Comparison of ENCODE assay signal across 9 cellular contexts in the genomic region with DNA sequence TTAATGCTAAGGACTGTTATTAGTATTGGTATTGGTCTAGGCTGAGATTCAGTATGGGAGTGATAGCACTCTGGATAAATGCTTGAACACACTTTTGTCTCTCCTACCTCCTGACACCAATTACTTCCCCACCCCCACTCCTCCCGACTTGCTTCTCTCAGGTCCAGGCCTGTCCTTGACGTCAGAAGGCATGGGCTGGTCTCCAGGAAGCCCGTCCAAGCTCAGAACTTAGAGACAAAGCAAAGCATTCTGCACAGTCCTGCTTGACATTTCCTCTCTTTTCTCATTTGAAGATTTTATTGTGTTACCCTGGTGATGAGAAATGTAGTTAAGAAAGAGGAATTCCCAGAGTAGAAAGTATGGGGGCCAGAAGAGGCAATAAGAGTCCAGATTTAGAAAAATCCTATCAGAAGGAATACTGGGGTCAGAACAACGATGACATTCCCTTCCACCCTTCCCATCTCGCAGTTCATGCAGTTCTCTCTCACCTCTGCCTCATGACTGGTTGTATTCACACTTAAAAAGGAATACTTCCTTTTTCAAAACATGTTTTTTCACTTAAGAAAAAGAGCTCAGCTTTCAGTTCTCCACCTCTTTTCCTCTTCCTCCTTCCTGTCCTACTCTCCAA. TPM values are rescaled to one million over a fixed set of nuclear protein-coding genes. Genes with fewer than 3 reads are reported as not detected.
DNase-seq lines count a peak whose midpoint lies in the region; ATAC-seq and TF ChIP-seq lines count a peak whose summit lies in the region.
"Had no signal": no experiment of that assay in that cellular context is flagged by ENCODE, and none has a peak within 500 bp of the region (broad histone marks: within the 10 kb centered on the region; RNA-seq: fewer than 3 reads in every experiment).

No MANE protein-coding gene starts in this region.

- H2BK5ac ChIP-seq in IMR-90 (ENCODE audit: low read depth, low read length, poor library complexity, severe bottlenecking), result no peak overlapping the region

- no peak overlapping the region for H2BK15ac ChIP-seq in IMR-90 (ENCODE audit: low read depth, low read length)

- BruUV-seq in IMR-90 (replicated peaks; lab: Mats Ljungman, UMichigan), result no TSS peak

- no peaks in the 10 kb centered on the region for H3K36me3 ChIP-seq in IMR-90 (ENCODE audit: control insufficient read depth, insufficient read depth, low read length)

- intact Hi-C loops in IMR-90 (cut with micrococcal nuclease), result no loop called here

- no peaks in the 10 kb centered on the region for H3K9me1 ChIP-seq in IMR-90 (ENCODE audit: insufficient read depth, low read length)

- no peak for TF ChIP-seq CTCF in IMR-90 (conservative IDR thresholded peaks at IDR 0.05; ENCODE audit: low read depth, low read length)
- TF ChIP-seq CTCF in cardiac fibroblast (IDR thresholded peaks at IDR 0.05; ENCODE audit: low read depth, low read length), result no peak

- H3K56ac ChIP-seq in IMR-90 (ENCODE audit: extremely low read depth, insufficient read depth, low read length), result no peak overlapping the region

- H3K79me1 ChIP-seq in IMR-90 (ENCODE audit: low read depth in 1 of 2, low read length in 2 of 2), result no peaks in the 10 kb centered on the region

- no peaks in the 10 kb centered on the region for H3K9me3 ChIP-seq in IMR-90 (ENCODE audit: control insufficient read depth, insufficient read depth, low read length)

- H2AK9ac ChIP-seq in IMR-90 (replicated peaks; ENCODE audit: low read depth, low read length, poor library complexity), result no peak overlapping the region

- no peak overlapping the region for H4K5ac ChIP-seq in IMR-90 (ENCODE audit: low read depth, low read length)

- POLR2A ChIA-PET in IMR-90 (lab: Charles Lee; ENCODE audit: unreplicated experiment), result no interaction called here

- no peak overlapping the region for H3K27ac ChIP-seq in IMR-90 (ENCODE audit: insufficient read depth, low read length)

- H4K8ac ChIP-seq in IMR-90 (ENCODE audit: low read depth in 2 of 2, low read length in 2 of 2), result no peak overlapping the region

- in situ Hi-C loops in IMR-90 (cut with MboI; ENCODE audit: low sequenced_read_pairs), result loop anchor here (25.0 kb wide), 1 partner anchor 834 kb away; no protein-coding TSS in a partner anchor

- no peak overlapping the region for H3K4me2 ChIP-seq in IMR-90 (ENCODE audit: low read depth, low read length)

- no peak overlapping the region for H2AFZ ChIP-seq in IMR-90 (replicated peaks; ENCODE audit: low read length, poor library complexity)

- H3K4me3 ChIP-seq in IMR-90 (ENCODE audit: insufficient read depth, low read depth, low read length), result no peak overlapping the region
- H3K4me3 ChIP-seq in cardiac fibroblast (replicated peaks in 1 of 2; ENCODE audit: low read depth in 2 of 2, low read length in 2 of 2), result no peak overlapping the region

- TF ChIP-seq RAD21 in IMR-90 (IDR thresholded peaks at IDR 0.05; ENCODE audit: low read length), result no peak

- 30% methylated on average over 2 of the region's 5 CpGs; no CpG with 5 or more reads in 1 of the 2 experiments for WGBS in IMR-90 (ENCODE audit: extremely low coverage in 2 of 2, insufficient read length in 1 of 2), 2 experiments

- H2BK120ac ChIP-seq in IMR-90 (ENCODE audit: low read depth, low read length), result no peak overlapping the region

- TF ChIP-seq POLR2A in IMR-90 (IDR thresholded peaks at IDR 0.05; ENCODE audit: low read depth, low read length), result no peak

- no peaks in the 10 kb centered on the region for H3K4me1 ChIP-seq in IMR-90 (ENCODE audit: control insufficient read depth, insufficient read depth, low read length)

- no peaks in the 10 kb centered on the region for H4K20me1 ChIP-seq in IMR-90 (ENCODE audit: insufficient read depth, low read length)

- H3K18ac ChIP-seq in IMR-90 (ENCODE audit: low read depth, low read length), result no peak overlapping the region

- H4K91ac ChIP-seq in IMR-90 (ENCODE audit: insufficient read depth, low read depth, low read length), result no peak overlapping the region

- no peak overlapping the region for H3K23ac ChIP-seq in IMR-90 (ENCODE audit: low read depth, low read length)

- ATAC-seq in IMR-90 (ENCODE audit: low read depth), result no peak
- ATAC-seq in GM21360 (IDR thresholded peaks at IDR 0.05; ENCODE audit: unreplicated experiment), result no peak

- no peak overlapping the region for H3K14ac ChIP-seq in IMR-90 (replicated peaks; ENCODE audit: low read depth, low read length)

- no peak overlapping the region for H2AK5ac ChIP-seq in IMR-90 (ENCODE audit: low read depth, low read length)

- dilution Hi-C loops in IMR-90 (cut with HindIII; ENCODE audit: low sequenced_read_pairs, unreplicated experiment), result no loop called here

- no peaks in the 10 kb centered on the region for H3K27me3 ChIP-seq in IMR-90 (ENCODE audit: control insufficient read depth, insufficient read depth, low read length)

- DNase-seq in IMR-90 (peak; percentile 3), cardiac fibroblast (ENCODE audit: low read depth in 2 of 2) (peak; percentile 37 to 88), iris pigment epithelial cell (ENCODE audit: low read depth) (peak; percentile 9), putamen (ENCODE audit: low spot score) (peak; percentile 80), Kasumi-1 (lab: John Stamatoyannopoulos, UW) (no peak), ecto neural progenitor cell (ENCODE audit: low spot score) (no peak)
- no peak for DNase-seq in stimulated activated CD4-positive, alpha-beta T cell treated with anti-CD3 and anti-CD28 coated beads, Interleukin-2, amount 100 ng/mL, for 24 hours
- DNase-seq: NCI-H1694 treated with DMSO at 0.1 percent for 48 hours had no signal

- H2BK20ac ChIP-seq in IMR-90 (ENCODE audit: low read depth, low read length), result no peak overlapping the region

- H3K9ac ChIP-seq in IMR-90 (ENCODE audit: low read depth, low read length), result no peak overlapping the region

- CTCF ChIA-PET in IMR-90 (lab: Yijun Ruan, JAX), result no interaction called here

- H3K4ac ChIP-seq in IMR-90 (ENCODE audit: low read depth, low read length), result no peak overlapping the region

TF ChIP-seq in IMR-90, 13 proteins besides CTCF, POLR2A, EP300 and RAD21:
- no peak for TF ChIP-seq BHLHE40 (IDR thresholded peaks at IDR 0.05; ENCODE audit: low read depth, low read length)
- TF ChIP-seq, protein P1, sequence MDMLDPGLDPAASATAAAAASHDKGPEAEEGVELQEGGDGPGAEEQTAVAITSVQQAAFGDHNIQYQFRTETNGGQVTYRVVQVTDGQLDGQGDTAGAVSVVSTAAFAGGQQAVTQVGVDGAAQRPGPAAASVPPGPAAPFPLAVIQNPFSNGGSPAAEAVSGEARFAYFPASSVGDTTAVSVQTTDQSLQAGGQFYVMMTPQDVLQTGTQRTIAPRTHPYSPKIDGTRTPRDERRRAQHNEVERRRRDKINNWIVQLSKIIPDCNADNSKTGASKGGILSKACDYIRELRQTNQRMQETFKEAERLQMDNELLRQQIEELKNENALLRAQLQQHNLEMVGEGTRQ (IDR thresholded peaks at IDR 0.05; ENCODE audit: low read depth, low read length), result no peak
- TF ChIP-seq RFX5 (IDR thresholded peaks at IDR 0.05; ENCODE audit: low read depth, low read length), result no peak
- TF ChIP-seq NFE2L2 (IDR thresholded peaks at IDR 0.05; ENCODE audit: low read depth, low read length), result no peak
- TF ChIP-seq RCOR1 (IDR thresholded peaks at IDR 0.05; ENCODE audit: insufficient replicate concordance, low read length), result no peak
- TF ChIP-seq FOS (IDR thresholded peaks at IDR 0.05; ENCODE audit: low read depth, low read length), result no peak
- TF ChIP-seq, protein P2, sequence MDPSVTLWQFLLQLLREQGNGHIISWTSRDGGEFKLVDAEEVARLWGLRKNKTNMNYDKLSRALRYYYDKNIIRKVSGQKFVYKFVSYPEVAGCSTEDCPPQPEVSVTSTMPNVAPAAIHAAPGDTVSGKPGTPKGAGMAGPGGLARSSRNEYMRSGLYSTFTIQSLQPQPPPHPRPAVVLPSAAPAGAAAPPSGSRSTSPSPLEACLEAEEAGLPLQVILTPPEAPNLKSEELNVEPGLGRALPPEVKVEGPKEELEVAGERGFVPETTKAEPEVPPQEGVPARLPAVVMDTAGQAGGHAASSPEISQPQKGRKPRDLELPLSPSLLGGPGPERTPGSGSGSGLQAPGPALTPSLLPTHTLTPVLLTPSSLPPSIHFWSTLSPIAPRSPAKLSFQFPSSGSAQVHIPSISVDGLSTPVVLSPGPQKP (IDR thresholded peaks at IDR 0.05; ENCODE audit: borderline replicate concordance, low read depth, low read length), result no peak
- no peak for TF ChIP-seq CHD1 (IDR thresholded peaks at IDR 0.05; ENCODE audit: low read depth, low read length)
- TF ChIP-seq MXI1 (IDR thresholded peaks at IDR 0.05; ENCODE audit: borderline replicate concordance, low read depth, low read length), result no peak
- no peak for TF ChIP-seq SMC3 (IDR thresholded peaks at IDR 0.05; ENCODE audit: low read depth, low read length)
- no peak for TF ChIP-seq MAZ (IDR thresholded peaks at IDR 0.05; ENCODE audit: borderline replicate concordance, low read depth, low read length)
- TF ChIP-seq MAFK (IDR thresholded peaks at IDR 0.05; ENCODE audit: low read depth, low read length), result no peak
- no peak for TF ChIP-seq CEBPB (IDR thresholded peaks at IDR 0.05; ENCODE audit: low read depth, low read length)
TF ChIP-seq in IMR-90: peak in this region for 0.

RNA-seq across cellular contexts. Expression of a gene that starts 18.3 kb away (rescaled TPM):
- total RNA-seq in IMR-90 (2012; rRNA removed), result not detected in 2 replicates
- polyA plus RNA-seq in IMR-90 (2012; rRNA removed), result 0.03 and 0.07 TPM in 2 replicates
- polyA plus RNA-seq in IMR-90 (2012; cell fraction: cytosol; rRNA removed), result 0.01 TPM in 1 of 2 replicates, not detected in the other
- 0.02 and 0.11 TPM in 2 replicates for polyA plus RNA-seq in IMR-90 (2012; cell fraction: nucleus; rRNA removed; ENCODE audit: low replicate concordance)

Comparison
In these comparisons a context has a peak if more than half of its experiments do, and no peak if none do; other contexts are left out.
1. DNase-seq: peak in IMR-90 (single experiment), cardiac fibroblast (2 of 2), iris pigment epithelial cell (single experiment) and putamen (single experiment); none in Kasumi-1 (0 of 2), stimulated activated CD4-positive, alpha-beta T cell treated with anti-CD3 and anti-CD28 coated beads, Interleukin-2, amount 100 ng/mL, for 24 hours (0 of 2) and ecto neural progenitor cell (single experiment).